ENCODE assay signal across 15 cellular contexts in the genomic region with DNA sequence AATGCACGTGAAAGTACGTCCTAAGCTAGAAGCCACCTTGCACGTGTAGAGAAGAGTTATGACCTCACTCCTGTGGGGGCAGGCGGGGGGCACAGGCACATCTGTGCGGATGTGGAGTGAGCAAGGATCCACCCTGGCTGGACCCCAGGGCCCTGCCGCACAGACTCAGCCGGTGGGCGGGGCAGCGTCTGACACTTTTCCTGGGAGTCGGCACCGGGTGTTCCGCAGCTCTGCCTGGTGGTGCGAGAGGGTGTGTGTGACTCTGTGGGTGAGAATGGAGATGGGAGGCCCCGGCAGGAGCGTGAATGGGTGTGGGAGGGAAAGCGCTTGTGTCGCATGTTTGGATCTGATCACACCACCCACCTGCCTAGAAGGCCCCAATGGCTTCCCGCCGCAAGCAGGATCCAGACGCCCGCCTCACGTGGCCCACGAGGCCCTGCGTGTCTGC. TPM values are rescaled to one million over a fixed set of nuclear protein-coding genes. Genes with fewer than 3 reads are reported as not detected.
DNase-seq lines count a peak whose midpoint lies in the region; ATAC-seq and TF ChIP-seq lines count a peak whose summit lies in the region.
"Had no signal": no experiment of that assay in that cellular context is flagged by ENCODE, and none has a peak within 500 bp of the region (broad histone marks: within the 10 kb centered on the region; RNA-seq: fewer than 3 reads in every experiment).

No MANE protein-coding gene starts in this region.

- H3K4me3 ChIP-seq in GM23248 (no peak overlapping the region), esophagus muscularis mucosa (no peak overlapping the region), gastrocnemius medialis (no peak overlapping the region)

- no peaks in the 10 kb centered on the region for H4K20me1 ChIP-seq in GM23248 (ENCODE audit: insufficient read depth)

- intact Hi-C loops in left colon (cut with DNase I, micrococcal nuclease): no loop called here
- intact Hi-C loops in esophagus muscularis mucosa (cut with DNase I): no loop called here
- intact Hi-C loops in gastrocnemius medialis (cut with DNase I; ENCODE audit: low total_unique reads): no loop called here

- no peak overlapping the region for H2AFZ ChIP-seq in GM23248

- no peak overlapping the region for H3K27ac ChIP-seq in GM23248
- H3K27ac ChIP-seq in temporal lobe (ENCODE audit: low read depth, low read length): peak overlapping the region; percentile 0
- H3K27ac ChIP-seq in esophagus muscularis mucosa (replicated peaks in 1 of 4): no peak overlapping the region
- no peak overlapping the region for H3K27ac ChIP-seq in gastrocnemius medialis
- H3K27ac ChIP-seq: neutrophil had no signal

- no peaks in the 10 kb centered on the region for H3K9me3 ChIP-seq in GM23248 (ENCODE audit: low read depth)
- H3K9me3 ChIP-seq in esophagus muscularis mucosa: no peaks in the 10 kb centered on the region
- H3K9me3 ChIP-seq in gastrocnemius medialis: no peaks in the 10 kb centered on the region
- H3K9me3 ChIP-seq: neutrophil had no signal

- no peaks in the 10 kb centered on the region for H3K79me2 ChIP-seq in GM23248 (ENCODE audit: insufficient read depth)

- H3K4me2 ChIP-seq in GM23248 (ENCODE audit: unreplicated experiment): no peak overlapping the region

- TF ChIP-seq CTCF in esophagus muscularis mucosa (IDR thresholded peaks at IDR 0.05) (no peak), gastrocnemius medialis (IDR thresholded peaks at IDR 0.05 in 4 of 5, conservative IDR thresholded peaks at IDR 0.05 in 1 of 5) (no peak)

- no peak for TF ChIP-seq EP300 in esophagus muscularis mucosa (IDR thresholded peaks at IDR 0.05)

- H3K36me3 ChIP-seq in GM23248 (ENCODE audit: low read depth): no peaks in the 10 kb centered on the region
- H3K36me3 ChIP-seq in esophagus muscularis mucosa: no peaks in the 10 kb centered on the region
- H3K36me3 ChIP-seq in gastrocnemius medialis: no peaks in the 10 kb centered on the region
- H3K36me3 ChIP-seq: neutrophil had no signal

- TF ChIP-seq POLR2A in esophagus muscularis mucosa (IDR thresholded peaks at IDR 0.05; ENCODE audit: low read depth) (no peak), gastrocnemius medialis (IDR thresholded peaks at IDR 0.05) (no peak)

- no peaks in the 10 kb centered on the region for H3F3A ChIP-seq in GM23248 (ENCODE audit: insufficient read depth)

- H3K9ac ChIP-seq in GM23248: no peak overlapping the region

- ATAC-seq in left colon (peak; percentile 67), gastrocnemius medialis (no peak)

- no peaks in the 10 kb centered on the region for H3K9me2 ChIP-seq in GM23248 (ENCODE audit: insufficient read depth)

- in situ Hi-C loops in GM23248 (cut with MboI) (no loop called here), gastrocnemius medialis (cut with MboI; ENCODE audit: low sequenced_read_pairs in 4 of 4) (no loop called here)

- H3K4me1 ChIP-seq in GM23248 (ENCODE audit: insufficient read depth) (no peaks in the 10 kb centered on the region), esophagus muscularis mucosa (peaks cover 0 to 5% (median 0%) of the 10 kb centered on the region in 4 donors), gastrocnemius medialis (peaks cover 0 to 4% of the 10 kb centered on the region in 2 donors)

- DNase-seq in GM23248 (peak; percentile 52), anterior cingulate cortex (lab: John Stamatoyannopoulos, UW) (peak in 48 of 58 donors; percentile 21 to 86 (median 57)), left colon (peak in 1 of 2 donors; percentile 48), T-helper 9 cell (no peak), esophagus muscularis mucosa (ENCODE audit: extremely low spot score) (no peak), gastrocnemius medialis (no peak)
- DNase-seq: activated CD4-positive, alpha-beta T cell treated with anti-CD3 and anti-CD28 coated beads for 1 hour; activated naive CD8-positive, alpha-beta T cell treated with anti-CD3 and anti-CD28 coated beads, Interleukin-2, amount 10 ng/mL, durations not matched to agents 7 days and 5 days; DND-41; erythroblast; NCI-H2029 treated with DMSO at 0.1 percent for 48 hours; NCI-H82; stimulated activated CD4-positive, alpha-beta T cell treated with anti-CD3 and anti-CD28 coated beads, Interleukin-12 subunit alpha, Interleukin-12 subunit beta, amount 100 ng/mL, for 4 hours had no signal

- peaks cover 16% of the 10 kb centered on the region for H3K27me3 ChIP-seq in GM23248 (replicated peaks; ENCODE audit: insufficient read depth)
- peaks cover 0 to 57% (median 0%) of the 10 kb centered on the region in 4 donors for H3K27me3 ChIP-seq in esophagus muscularis mucosa
- peaks cover 0 to 3% (median 0%) of the 10 kb centered on the region in 3 donors for H3K27me3 ChIP-seq in gastrocnemius medialis

- WGBS in GM23248 (ENCODE audit: low coverage in 1 of 2, low lambda C conversion rate in 2 of 2, missing lambda C conversion rate in 2 of 2), 2 experiments: 4 to 7% methylated on average over 17 to 24 of the region's 24 CpGs
- WGBS in esophagus muscularis mucosa: 49% methylated on average over 22 of the region's 24 CpGs

RNA-seq across cellular contexts. Expression of a gene that starts 29.5 kb away (rescaled TPM):
- total RNA-seq in GM23248 (2014; rRNA removed; shearing (Covaris generic)): 0.97 TPM in 1 of 2 replicates, not detected in the other
- polyA plus RNA-seq in GM23248 (2016; fragmentation: Nextera tagmentation; extraction: Ambion mirVana): 0.41 and 0.67 TPM in 2 replicates
- 10 to 100 TPM; 45.2 to 53.1 TPM for total RNA-seq in left colon
- 22.6 TPM for total RNA-seq in temporal lobe
- under 1 TPM; 0.33 to 0.83 (median 0.56) TPM for total RNA-seq in esophagus muscularis mucosa
- under 1 TPM in 2 of 4 donors, not detected in 2; 0.46 to 0.75 TPM for total RNA-seq in gastrocnemius medialis

Comparison
In these comparisons a context has a peak if more than half of its experiments do, and no peak if none do; other contexts are left out.
1. DNase-seq: peak in GM23248 (single experiment) and anterior cingulate cortex (48 of 58); none in T-helper 9 cell (single experiment), esophagus muscularis mucosa (single experiment) and gastrocnemius medialis (0 of 2).
2. RNA of a gene that starts 29.5 kb away (total RNA-seq): 45.2 to 53.1 TPM in left colon and 22.6 TPM in temporal lobe (single experiment); 0.97 TPM in GM23248, 0.33 to 0.83 TPM in esophagus muscularis mucosa and 0.46 to 0.75 TPM in gastrocnemius medialis; every median in the first group is over 10 times any median in the second.